ENCODE assay signal across 25 cellular contexts in the genomic region with DNA sequence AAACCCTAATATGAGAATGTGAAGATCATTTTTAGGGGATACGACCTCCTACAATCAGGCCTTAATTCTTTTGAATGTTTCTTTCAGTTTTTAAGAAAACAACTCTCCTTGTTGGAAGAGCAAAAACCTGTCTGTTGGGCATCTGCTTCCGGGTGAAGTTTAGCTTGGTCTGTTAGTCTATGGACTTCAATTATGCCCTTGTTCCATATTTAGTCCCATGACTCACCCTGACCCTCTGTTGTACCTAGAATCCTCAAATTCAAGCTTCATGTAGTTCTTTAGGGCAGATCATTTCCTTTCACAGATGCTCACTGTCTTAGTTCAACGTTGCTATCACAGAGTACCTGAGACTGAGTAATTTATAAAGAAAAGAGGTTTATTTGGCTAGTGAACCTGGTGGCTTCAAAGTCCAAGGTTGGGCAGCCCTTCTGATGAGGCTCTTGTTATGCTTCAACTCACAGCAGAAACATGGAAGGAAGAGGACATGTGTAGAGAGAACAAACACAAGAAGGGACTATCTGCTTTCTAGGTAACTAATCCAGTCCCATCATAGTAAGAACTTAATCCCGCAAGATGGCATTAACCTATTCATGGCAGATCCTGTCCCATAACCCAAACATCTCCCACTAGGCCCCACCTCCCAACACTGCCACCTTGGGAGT.
A peak's percentile ranks its signal among the peaks of the same experiment; 100 is the strongest.
DNase-seq lines count a peak whose midpoint lies in the region; ATAC-seq and TF ChIP-seq lines count a peak whose summit lies in the region.
"Had no signal": no experiment of that assay in that cellular context is flagged by ENCODE, and none has a peak within 500 bp of the region (broad histone marks: within the 10 kb centered on the region; RNA-seq: fewer than 3 reads in every experiment).

No MANE protein-coding gene starts in this region.

- no peaks in the 10 kb centered on the region for H3K36me3 ChIP-seq in PC-9 (ENCODE audit: low read depth)
- H3K36me3 ChIP-seq: BLaER1, Peyer's patch, SJSA1 had no signal

- no peak overlapping the region for H3K4me3 Mint-ChIP-seq in immature natural killer cell
- H3K4me3 Mint-ChIP-seq: CD4-positive, alpha-beta T cell had no signal

- intact Hi-C loops in PC-9 (cut with micrococcal nuclease; ENCODE audit: unreplicated experiment) = no loop called here

- no peak overlapping the region for H3K27ac ChIP-seq in PC-9
- H3K27ac ChIP-seq: BLaER1, Peyer's patch, SJSA1 had no signal

- ATAC-seq in GM21723 (IDR thresholded peaks at IDR 0.05; ENCODE audit: unreplicated experiment) = no peak

- H3K27me3 Mint-ChIP-seq in immature natural killer cell (ENCODE audit: low read depth in 3 of 3) = peaks cover 0 to 14% (median 3%) of the 10 kb centered on the region in 3 donors

- no peaks in the 10 kb centered on the region for H3K4me1 ChIP-seq in PC-9 (replicated peaks; ENCODE audit: insufficient read depth)
- H3K4me1 ChIP-seq: Peyer's patch had no signal

- no peak overlapping the region for H3K27ac Mint-ChIP-seq in immature natural killer cell
- H3K27ac Mint-ChIP-seq: CD4-positive, alpha-beta T cell had no signal

- DNase-seq in DMS53 (lab: John Stamatoyannopoulos, UW) (peak; percentile 33), ELR (ENCODE audit: low read depth) (peak; percentile 7), PC-9 (no peak), myocyte (ENCODE audit: low read depth) (peak; percentile 13), SKM-1 treated with dmso at 0.1 percent for 144 hours (lab: John Stamatoyannopoulos, UW; ENCODE audit: unreplicated experiment) (no peak), immature natural killer cell (no peak)
- DNase-seq: ACHN; CD4-positive, alpha-beta T cell; COR-L47; DMS153; EL; GOT3; Kasumi-1; MM.1S; NCI-H1092; NCI-H1436 treated with DMSO at 0.1 percent for 48 hours; NCI-H2029; NCI-H2227 treated with DMSO at 0.1 percent for 48 hours; NCI-H510A; NK-92 treated with Interleukin-12 subunit alpha and Interleukin-12 subunit beta, amount 100 ng/mL, for 24 hours; Peyer's patch; T-helper 2 cell had no signal

- H3K36me3 Mint-ChIP-seq in immature natural killer cell = no peaks in the 10 kb centered on the region

- BruUV-seq in PC-9 (replicated peaks; lab: Mats Ljungman, UMichigan) = no TSS peak

- no peak overlapping the region for H3K4me2 ChIP-seq in PC-9
- H3K4me2 ChIP-seq: BLaER1 had no signal

- no peaks in the 10 kb centered on the region for H4K20me1 ChIP-seq in PC-9 (ENCODE audit: insufficient read depth)
- H4K20me1 ChIP-seq: BLaER1 had no signal

- no peaks in the 10 kb centered on the region; the same call in 1 of the 2 replicates for H3K9me2 ChIP-seq in PC-9 (ENCODE audit: insufficient read depth)

- POLR2A ChIA-PET in PC-9 (lab: Charles Lee; ENCODE audit: unreplicated experiment) = no interaction called here

- H3K27me3 ChIP-seq in PC-9 (ENCODE audit: insufficient read depth, low read depth) = no peaks in the 10 kb centered on the region
- H3K27me3 ChIP-seq: BLaER1, Peyer's patch, SJSA1 had no signal

- CTCF ChIA-PET in PC-9 (lab: Charles Lee) = no interaction called here

- H3K9me3 ChIP-seq in PC-9 (ENCODE audit: insufficient read depth, low read depth) = peaks cover 36% of the 10 kb centered on the region
- H3K9me3 ChIP-seq: Peyer's patch had no signal

- no peaks in the 10 kb centered on the region for H3K79me2 ChIP-seq in PC-9 (ENCODE audit: low read depth)

- H3F3A ChIP-seq in PC-9 (ENCODE audit: insufficient read depth, low read depth) = no peaks in the 10 kb centered on the region

- peaks cover 0 to 4% (median under 1%) of the 10 kb centered on the region in 6 donors for H3K9me3 Mint-ChIP-seq in immature natural killer cell

- no peak overlapping the region for H3K4me3 ChIP-seq in PC-9
- H3K4me3 ChIP-seq: BLaER1, Peyer's patch, SJSA1 had no signal

- TF ChIP-seq CTCF in PC-9 (conservative IDR thresholded peaks at IDR 0.05) = no peak

- H2AFZ ChIP-seq in PC-9 = peak overlapping the region; percentile 13; the same call in 1 of the 2 replicates

- no peaks in the 10 kb centered on the region for H3K4me1 Mint-ChIP-seq in immature natural killer cell

Comparison
In these comparisons a context has a peak if more than half of its experiments do, and no peak if none do; other contexts are left out.
1. DNase-seq: peak in DMS53 (single experiment), ELR (single experiment) and myocyte (single experiment); none in PC-9 (0 of 2), SKM-1 treated with dmso at 0.1 percent for 144 hours (single experiment) and immature natural killer cell (0 of 3).